Comparison of ENCODE assay signal across 11 cellular contexts in the genomic region with DNA sequence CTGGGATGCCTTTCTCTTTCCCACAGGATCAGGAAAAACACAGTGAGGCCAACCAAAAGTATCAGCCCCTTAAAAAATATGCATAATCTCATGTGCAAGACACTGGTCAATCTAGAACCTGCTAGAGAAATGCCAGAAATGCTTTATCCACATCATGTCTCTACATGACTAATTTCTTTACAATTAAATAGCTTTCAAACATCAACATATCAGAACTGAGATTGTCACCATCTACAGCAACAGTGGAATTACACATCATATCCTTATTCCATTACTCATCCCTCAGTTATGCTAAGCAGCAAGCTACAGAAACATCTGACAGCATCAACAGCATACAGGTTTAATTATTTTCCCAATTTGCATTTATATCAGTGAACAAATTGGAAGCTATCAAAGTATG.
DNase-seq lines count a peak whose midpoint lies in the region; ATAC-seq and TF ChIP-seq lines count a peak whose summit lies in the region.
"Had no signal": no experiment of that assay in that cellular context is flagged by ENCODE, and none has a peak within 500 bp of the region (broad histone marks: within the 10 kb centered on the region; RNA-seq: fewer than 3 reads in every experiment).

No MANE protein-coding gene starts in this region.

- H3K4me3 ChIP-seq in AG04450 (ENCODE audit: low read depth, low read length) (no peak overlapping the region), astrocyte of the cerebellum (ENCODE audit: low read depth, low read length) (no peak overlapping the region)
- H3K4me3 ChIP-seq: thoracic aorta had no signal

- POLR2A ChIA-PET in AG04450 (lab: Yijun Ruan, JAX): interaction anchor here (0.5 to 1.2 kb wide), 4 partner anchors 51 to 1117 kb away, joined by 3 to 7 read pairs (median 6); no protein-coding TSS in a partner anchor
- POLR2A ChIA-PET in GM10248 (lab: Yijun Ruan, JAX): no interaction called here

- DNase-seq in AG04450 (ENCODE audit: low read depth, low spot score) (peak; percentile 36), HPDE6-E6E7 (ENCODE audit: extremely low spot score) (peak; percentile 71), astrocyte of the cerebellum (ENCODE audit: low read depth) (peak; percentile 5), kidney tubule cell (ENCODE audit: low spot score) (peak; percentile 91), islet precursor cell (no peak), COR-L47 (lab: John Stamatoyannopoulos, UW) (no peak), GM10248 (ENCODE audit: extremely low spot score) (no peak)
- DNase-seq: DMS79 treated with DMSO at 0.1 percent for 48 hours, NCI-H748 treated with DMSO at 0.1 percent for 48 hours had no signal

- in situ Hi-C loops in astrocyte of the cerebellum (cut with HindIII; ENCODE audit: low sequenced_read_pairs): no loop called here

- no peak for TF ChIP-seq CTCF in AG04450 (IDR thresholded peaks at IDR 0.05; ENCODE audit: low read depth, low read length)
- TF ChIP-seq CTCF in astrocyte of the cerebellum (IDR thresholded peaks at IDR 0.05; ENCODE audit: low read depth, low read length, missing control alignments): no peak
- no peak for TF ChIP-seq CTCF in GM10248 (IDR thresholded peaks at IDR 0.05; ENCODE audit: control extremely low read depth, extremely low read depth, low read depth, missing control alignments)

- no peak for ATAC-seq in HG03432 (IDR thresholded peaks at IDR 0.05; ENCODE audit: unreplicated experiment)

- no peaks in the 10 kb centered on the region for H3K9me3 ChIP-seq in AG04450 (ENCODE audit: control insufficient read depth, insufficient read depth, low read length)
- H3K9me3 ChIP-seq: thoracic aorta had no signal

- H3K27me3 ChIP-seq in AG04450 (ENCODE audit: control insufficient read depth, insufficient read depth, low read length): no peaks in the 10 kb centered on the region

- CTCF ChIA-PET in AG04450 (lab: Charles Lee) (interaction anchor here (1.2 kb wide), 1 partner anchor 53 kb away, joined by 3 read pairs; no protein-coding TSS in a partner anchor), GM10248 (lab: Yijun Ruan, JAX) (interaction anchor here (0.7 to 1.3 kb wide), 2 partner anchors 15 to 230 kb away, joined by 3 to 4 read pairs; no protein-coding TSS in a partner anchor)

- H3K27ac ChIP-seq in AG04450 (ENCODE audit: low read depth, low read length): no peak overlapping the region

Comparison
In these comparisons a context has a peak if more than half of its experiments do, and no peak if none do; other contexts are left out.
1. DNase-seq: peak in AG04450 (single experiment), HPDE6-E6E7 (single experiment), astrocyte of the cerebellum (single experiment) and kidney tubule cell (single experiment); none in islet precursor cell (single experiment), COR-L47 (single experiment) and GM10248 (single experiment).